ENCODE assay signal across 8 cellular contexts in genomic region chr3:142448424-142448823, GRCh38. TPM values are rescaled to one million over a fixed set of nuclear protein-coding genes. Genes with fewer than 3 reads are reported as not detected.
DNase-seq lines count a peak whose midpoint lies in the region; ATAC-seq and TF ChIP-seq lines count a peak whose summit lies in the region.

No MANE protein-coding gene starts in this region.

- no peak overlapping the region for H2BK120ac ChIP-seq in trophoblast cell (ENCODE audit: insufficient read depth, low read length, poor library complexity)

- peaks cover 5% of the 10 kb centered on the region for H3K79me1 ChIP-seq in trophoblast cell (ENCODE audit: low read length)

- TSS peak; percentile 92 for BruUV-seq in Caco-2 (replicated peaks; lab: Mats Ljungman, UMichigan)

- no peak overlapping the region for H2BK5ac ChIP-seq in trophoblast cell (ENCODE audit: low read depth, low read length, poor library complexity)

- no peak overlapping the region for H2BK12ac ChIP-seq in trophoblast cell (ENCODE audit: low read length)

- no peak overlapping the region for H3K18ac ChIP-seq in trophoblast cell (ENCODE audit: low read length)

- H3K4me3 Mint-ChIP-seq in Caco-2 (ENCODE audit: unreplicated experiment), result peak overlapping the region; percentile 98

- H2AFZ ChIP-seq in OCI-LY3 (ENCODE audit: low read depth, low read length), result peak overlapping the region; percentile 59
- no peak overlapping the region for H2AFZ ChIP-seq in trophoblast cell (ENCODE audit: insufficient read depth, low read length, poor library complexity)

- WGBS in trophoblast cell (ENCODE audit: extremely low coverage, insufficient coverage, insufficient read length), result no CpG with 5 or more reads among the region's 10 CpGs

- no peaks in the 10 kb centered on the region for H3K36me3 ChIP-seq in Caco-2 (ENCODE audit: control insufficient read depth, insufficient read depth, low read length)
- H3K36me3 ChIP-seq in OCI-LY3 (replicated peaks; ENCODE audit: low read depth, low read length), result peaks cover 11% of the 10 kb centered on the region
- H3K36me3 ChIP-seq in trophoblast cell (ENCODE audit: control insufficient read depth in 1 of 2, insufficient read depth in 2 of 2, low read length in 2 of 2), result peaks cover 2 to 4% of the 10 kb centered on the region in 2 experiments

- no peaks in the 10 kb centered on the region for H3K9me3 ChIP-seq in Caco-2
- no peaks in the 10 kb centered on the region for H3K9me3 ChIP-seq in OCI-LY3 (ENCODE audit: insufficient read depth, low read length)
- H3K9me3 ChIP-seq in trophoblast cell (ENCODE audit: insufficient read depth, low read depth, low read length), result no peaks in the 10 kb centered on the region

- H3K27ac ChIP-seq in OCI-LY3 (ENCODE audit: low read length) (peak overlapping the region; percentile 82), epithelial cell of prostate (peak overlapping the region; percentile 73), trophoblast cell (ENCODE audit: low read depth, low read length) (peak overlapping the region; percentile 71)

- POLR2A ChIA-PET in Caco-2 (lab: Charles Lee), result no interaction called here

- H4K20me1 ChIP-seq in OCI-LY3 (ENCODE audit: insufficient read depth, low read length), result peaks cover 21% of the 10 kb centered on the region

- H3K4me3 ChIP-seq in Caco-2 (ENCODE audit: low read depth, low read length) (peak overlapping the region; percentile 100), OCI-LY3 (ENCODE audit: low read length) (peak overlapping the region; percentile 86), trophoblast cell (ENCODE audit: low read depth, low read length) (no peak overlapping the region)

- no peaks in the 10 kb centered on the region for H3K4me1 Mint-ChIP-seq in Caco-2 (ENCODE audit: low read depth, unreplicated experiment)

- H4K8ac ChIP-seq in trophoblast cell (ENCODE audit: low read depth, low read length), result no peak overlapping the region

- H3K4me2 ChIP-seq in OCI-LY3 (ENCODE audit: low read length) (peak overlapping the region; percentile 77), trophoblast cell (ENCODE audit: low read length) (peak overlapping the region; percentile 70)

- H4K91ac ChIP-seq in trophoblast cell (ENCODE audit: low read depth, low read length), result no peak overlapping the region

- H4K12ac ChIP-seq in trophoblast cell (ENCODE audit: low read depth, low read length), result no peak overlapping the region

- H2AK5ac ChIP-seq in trophoblast cell (ENCODE audit: low read length), result no peak overlapping the region

- intact Hi-C loops in Caco-2 (cut with micrococcal nuclease; ENCODE audit: unreplicated experiment), result no loop called here

- CTCF ChIA-PET in Caco-2 (lab: Charles Lee), result no interaction called here

- H3K27me3 ChIP-seq in Caco-2 (replicated peaks; ENCODE audit: control insufficient read depth, insufficient read depth, low read length), result no peaks in the 10 kb centered on the region
- H3K27me3 ChIP-seq in OCI-LY3 (ENCODE audit: low read depth, low read length), result no peaks in the 10 kb centered on the region
- H3K27me3 ChIP-seq in trophoblast cell (ENCODE audit: insufficient read depth, low read length), result no peaks in the 10 kb centered on the region

- peaks cover 13% of the 10 kb centered on the region for H3K36me3 Mint-ChIP-seq in Caco-2 (ENCODE audit: insufficient read depth, unreplicated experiment)

- H3K4ac ChIP-seq in trophoblast cell (ENCODE audit: low read depth, low read length), result no peak overlapping the region

- peaks cover 44% of the 10 kb centered on the region for H3K79me2 ChIP-seq in OCI-LY3 (ENCODE audit: low read length)
- H3K79me2 ChIP-seq in trophoblast cell (ENCODE audit: control insufficient read depth, insufficient read depth, low read length, poor library complexity), result peaks cover 9% of the 10 kb centered on the region

- DNase-seq in Caco-2 (no peak), epithelial cell of prostate (ENCODE audit: low read depth, low spot score) (no peak), trophoblast cell (no peak), SIG-M5 (lab: John Stamatoyannopoulos, UW) (no peak), NCI-H187 (lab: John Stamatoyannopoulos, UW) (no peak), NCI-H526 treated with DMSO at 0.1 percent for 48 hours (lab: John Stamatoyannopoulos, UW) (no peak)

- H3K14ac ChIP-seq in trophoblast cell (ENCODE audit: low read length), result no peak overlapping the region

- no peaks in the 10 kb centered on the region for H3K9me3 Mint-ChIP-seq in Caco-2 (ENCODE audit: unreplicated experiment)

- TF ChIP-seq CTCF in Caco-2 (IDR thresholded peaks at IDR 0.05; ENCODE audit: insufficient read depth in 1 of 2, low read depth in 1 of 2, low read length in 1 of 2, severe bottlenecking in 1 of 2, unreplicated experiment in 1 of 2) (no peak), OCI-LY3 (IDR thresholded peaks at IDR 0.05; ENCODE audit: low read depth, low read length) (no peak)

- peaks cover 9% of the 10 kb centered on the region for H3K4me1 ChIP-seq in Caco-2
- peaks cover 12% of the 10 kb centered on the region for H3K4me1 ChIP-seq in OCI-LY3 (ENCODE audit: low read length)
- peaks cover 0 to 2% of the 10 kb centered on the region in 2 experiments for H3K4me1 ChIP-seq in trophoblast cell (ENCODE audit: control insufficient read depth in 1 of 2, insufficient read depth in 2 of 2, low read length in 2 of 2)

- H3K9ac ChIP-seq in OCI-LY3 (ENCODE audit: low read length), result peak overlapping the region; percentile 89
- no peak overlapping the region for H3K9ac ChIP-seq in trophoblast cell (ENCODE audit: low read length)

- peak overlapping the region; percentile 100 for H3K27ac Mint-ChIP-seq in Caco-2 (ENCODE audit: unreplicated experiment)

- no peak overlapping the region for H3K23ac ChIP-seq in trophoblast cell (ENCODE audit: low read length)

- ATAC-seq in GM19463 (IDR thresholded peaks at IDR 0.05; ENCODE audit: unreplicated experiment), result no peak

- no peaks in the 10 kb centered on the region for H3K27me3 Mint-ChIP-seq in Caco-2 (ENCODE audit: insufficient read depth, unreplicated experiment)

RNA-seq across cellular contexts. Expression of gene XRN1, which starts 0.6 kb away (rescaled TPM):
- total RNA-seq in Caco-2 (2022), result 20.8 and 23.3 TPM in 2 replicates
- 12.4 and 14.8 TPM in 2 replicates for polyA plus RNA-seq in trophoblast cell (2013)
